ENCODE assay signal across 8 cellular contexts in genomic region chr6:14211596-14211961, GRCh38.
DNase-seq lines count a peak whose midpoint lies in the region; ATAC-seq and TF ChIP-seq lines count a peak whose summit lies in the region.

No MANE protein-coding gene starts in this region.

- H3K4me2 ChIP-seq in OCI-LY7 (ENCODE audit: low read length): peak overlapping the region; percentile 81

- H3K36me3 Mint-ChIP-seq in CD8-positive, alpha-beta T cell: no peaks in the 10 kb centered on the region
- H3K36me3 Mint-ChIP-seq in central memory CD8-positive, alpha-beta T cell (ENCODE audit: insufficient read depth): no peaks in the 10 kb centered on the region
- peaks cover 9% of the 10 kb centered on the region for H3K36me3 Mint-ChIP-seq in stimulated activated effector memory CD8-positive, alpha-beta T cell treated with anti-CD3 and anti-CD28 coated beads, Interleukin-12 subunit alpha, Interleukin-12 subunit beta, amount 100 ng/mL, for 72 hours

- ATAC-seq in CD8-positive, alpha-beta T cell: peak; percentile 18
- ATAC-seq in GM21786 (IDR thresholded peaks at IDR 0.05; ENCODE audit: unreplicated experiment): peak; percentile 12
- ATAC-seq in central memory CD8-positive, alpha-beta T cell (replicated peaks; ENCODE audit: extremely low read depth, poor library complexity, severe bottlenecking): peak; percentile 8
- ATAC-seq in stimulated activated effector memory CD8-positive, alpha-beta T cell treated with anti-CD3 and anti-CD28 coated beads, Interleukin-12 subunit alpha, Interleukin-12 subunit beta, amount 100 ng/mL, for 72 hours: peak; percentile 14

- no peaks in the 10 kb centered on the region for H3K9me3 ChIP-seq in CD8-positive, alpha-beta T cell (ENCODE audit: low read length)
- H3K9me3 ChIP-seq in OCI-LY7 (ENCODE audit: low read length): no peaks in the 10 kb centered on the region; the same call in 1 of the 2 replicates

- POLR2A ChIA-PET in CD8-positive, alpha-beta T cell (lab: Charles Lee): interaction anchor here (1.0 kb wide), 1 partner anchor 16 kb away, joined by 3 read pairs; no protein-coding TSS in a partner anchor
- POLR2A ChIA-PET in OCI-LY7 (lab: Charles Lee): interaction anchor here (1.1 to 2.0 kb wide), 2 partner anchors 26 to 65 kb away, joined by 5 to 10 read pairs; no protein-coding TSS in a partner anchor

- H3K27ac ChIP-seq in CD8-positive, alpha-beta T cell (ENCODE audit: low read depth, low read length): no peak overlapping the region
- peak overlapping the region; percentile 57 for H3K27ac ChIP-seq in OCI-LY7 (ENCODE audit: low read depth, low read length, poor library complexity, severe bottlenecking)

- H3K4me3 Mint-ChIP-seq in CD8-positive, alpha-beta T cell: peak overlapping the region; percentile 89
- peak overlapping the region; percentile 75 for H3K4me3 Mint-ChIP-seq in central memory CD8-positive, alpha-beta T cell
- H3K4me3 Mint-ChIP-seq in stimulated activated effector memory CD8-positive, alpha-beta T cell treated with anti-CD3 and anti-CD28 coated beads, Interleukin-12 subunit alpha, Interleukin-12 subunit beta, amount 100 ng/mL, for 72 hours: peak overlapping the region; percentile 73

- CTCF ChIA-PET in CD8-positive, alpha-beta T cell (lab: Charles Lee): interaction anchor here (0.6 to 3.2 kb wide), 14 partner anchors 10 to 1412 kb away, joined by 3 to 16 read pairs (median 4); no protein-coding TSS in a partner anchor
- CTCF ChIA-PET in OCI-LY7 (lab: Charles Lee; ENCODE audit: unreplicated experiment): no interaction called here

- no peaks in the 10 kb centered on the region for H3K9me3 Mint-ChIP-seq in CD8-positive, alpha-beta T cell
- no peaks in the 10 kb centered on the region for H3K9me3 Mint-ChIP-seq in central memory CD8-positive, alpha-beta T cell
- no peaks in the 10 kb centered on the region for H3K9me3 Mint-ChIP-seq in stimulated activated effector memory CD8-positive, alpha-beta T cell treated with anti-CD3 and anti-CD28 coated beads, Interleukin-12 subunit alpha, Interleukin-12 subunit beta, amount 100 ng/mL, for 72 hours

- H3K4me1 ChIP-seq in CD8-positive, alpha-beta T cell (ENCODE audit: insufficient read depth, low read length): peaks cover 16% of the 10 kb centered on the region
- H3K4me1 ChIP-seq in OCI-LY7 (ENCODE audit: insufficient read depth, low read length, poor library complexity, severe bottlenecking): peaks cover 28% of the 10 kb centered on the region

- no TSS peak for BruUV-seq in OCI-LY7 (replicated peaks; lab: Mats Ljungman, UMichigan)

- no peaks in the 10 kb centered on the region for H3K27me3 Mint-ChIP-seq in CD8-positive, alpha-beta T cell (ENCODE audit: low read depth)
- no peaks in the 10 kb centered on the region for H3K27me3 Mint-ChIP-seq in central memory CD8-positive, alpha-beta T cell

- peaks cover 14% of the 10 kb centered on the region for H3K4me1 Mint-ChIP-seq in CD8-positive, alpha-beta T cell (ENCODE audit: low read depth)
- H3K4me1 Mint-ChIP-seq in central memory CD8-positive, alpha-beta T cell: peaks cover 15% of the 10 kb centered on the region
- H3K4me1 Mint-ChIP-seq in stimulated activated effector memory CD8-positive, alpha-beta T cell treated with anti-CD3 and anti-CD28 coated beads, Interleukin-12 subunit alpha, Interleukin-12 subunit beta, amount 100 ng/mL, for 72 hours: peaks cover 16% of the 10 kb centered on the region

- no peaks in the 10 kb centered on the region for H4K20me1 ChIP-seq in OCI-LY7 (ENCODE audit: insufficient read depth, low read length)

- no peaks in the 10 kb centered on the region for H3K79me2 ChIP-seq in OCI-LY7 (ENCODE audit: insufficient read depth, low read depth, low read length)

- DNase-seq in CD8-positive, alpha-beta T cell: peak in 3 of 7 experiments; percentile 17 to 32 (median 25)
- DNase-seq in OCI-LY7 (ENCODE audit: low spot score): no peak
- no peak for DNase-seq in central memory CD8-positive, alpha-beta T cell (ENCODE audit: low spot score in 2 of 2)
- no peak for DNase-seq in kidney epithelial cell (ENCODE audit: low read depth)
- no peak for DNase-seq in stimulated activated effector memory CD8-positive, alpha-beta T cell treated with anti-CD3 and anti-CD28 coated beads, Interleukin-12 subunit alpha, Interleukin-12 subunit beta, amount 100 ng/mL, for 72 hours (ENCODE audit: low spot score in 2 of 2)
- DNase-seq in NCI-H2081 treated with DMSO at 0.1 percent for 48 hours (lab: John Stamatoyannopoulos, UW): no peak
- no peak for DNase-seq in kidney glomerular epithelial cell (lab: John Stamatoyannopoulos, UW)

- TF ChIP-seq CTCF in CD8-positive, alpha-beta T cell (IDR thresholded peaks at IDR 0.05): no peak
- TF ChIP-seq CTCF in OCI-LY7 (conservative IDR thresholded peaks at IDR 0.05; ENCODE audit: low read length): no peak
- no peak for TF ChIP-seq CTCF in kidney epithelial cell (IDR thresholded peaks at IDR 0.05; ENCODE audit: insufficient read depth, low read length, poor library complexity, severe bottlenecking)

- H3K9me2 ChIP-seq in OCI-LY7 (ENCODE audit: insufficient read depth, low read length): no peaks in the 10 kb centered on the region

- peak overlapping the region; percentile 52 for H3K4me3 ChIP-seq in CD8-positive, alpha-beta T cell (ENCODE audit: low read depth, low read length)
- peak overlapping the region; percentile 63 for H3K4me3 ChIP-seq in OCI-LY7 (ENCODE audit: low read depth, low read length, poor library complexity, severe bottlenecking)
- peak overlapping the region; percentile 52 for H3K4me3 ChIP-seq in kidney epithelial cell (ENCODE audit: low read depth, low read length)

- peak overlapping the region; percentile 89 for H2AFZ ChIP-seq in OCI-LY7 (ENCODE audit: low read length)

- peak overlapping the region; percentile 74 for H3K27ac Mint-ChIP-seq in CD8-positive, alpha-beta T cell
- H3K27ac Mint-ChIP-seq in central memory CD8-positive, alpha-beta T cell (ENCODE audit: low read depth): no peak overlapping the region
- peak overlapping the region; percentile 88 for H3K27ac Mint-ChIP-seq in stimulated activated effector memory CD8-positive, alpha-beta T cell treated with anti-CD3 and anti-CD28 coated beads, Interleukin-12 subunit alpha, Interleukin-12 subunit beta, amount 100 ng/mL, for 72 hours

- intact Hi-C loops in CD8-positive, alpha-beta T cell (cut with DNase I, micrococcal nuclease): loop anchor here (1.0 to 10.0 kb wide), 18 partner anchors 65 to 1412 kb away; partner anchors contain the start of genes CD83 (in 1 of the 2) and TBC1D7 (in 1 of the 2)
- intact Hi-C loops in OCI-LY7 (cut with micrococcal nuclease; ENCODE audit: unreplicated experiment): loop anchor here (1.0 to 10.0 kb wide), 9 partner anchors 30 to 1033 kb away; no protein-coding TSS in a partner anchor

- H3K36me3 ChIP-seq in CD8-positive, alpha-beta T cell (ENCODE audit: insufficient read depth, low read length): no peaks in the 10 kb centered on the region
- H3K36me3 ChIP-seq in OCI-LY7 (ENCODE audit: insufficient read depth, low read length) (no peaks in the 10 kb centered on the region; the same call in 1 of the 2 replicates), kidney epithelial cell (ENCODE audit: control insufficient read depth, insufficient read depth, low read length) (no peaks in the 10 kb centered on the region)

- H3K27me3 ChIP-seq in CD8-positive, alpha-beta T cell (ENCODE audit: insufficient read depth, low read length): no peaks in the 10 kb centered on the region
- H3K27me3 ChIP-seq in kidney epithelial cell (ENCODE audit: control insufficient read depth, insufficient read depth, low read length): no peaks in the 10 kb centered on the region
